Comparison of ENCODE assay signal across 17 cellular contexts in the genomic region with DNA sequence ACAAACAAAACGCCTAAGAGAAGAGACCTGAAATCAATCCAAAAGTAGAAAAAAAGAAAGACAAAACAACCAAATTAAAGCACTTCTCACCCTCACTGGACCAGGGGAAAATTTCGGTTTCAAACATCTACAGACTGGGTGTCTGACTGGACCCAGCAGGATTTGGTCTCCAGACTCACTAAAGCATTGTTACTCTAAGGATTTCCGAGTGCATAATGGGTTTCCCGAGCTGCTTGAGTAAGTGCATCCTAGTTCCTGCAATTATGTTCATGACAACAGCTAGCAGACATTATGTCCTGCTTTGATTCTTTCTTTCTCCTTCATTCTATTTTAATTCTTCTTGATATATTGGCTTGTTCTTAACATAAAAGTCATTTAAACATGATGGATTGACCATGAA. TPM values are rescaled to one million over a fixed set of nuclear protein-coding genes. Genes with fewer than 3 reads are reported as not detected.
A peak's percentile ranks its signal among the peaks of the same experiment; 100 is the strongest.
DNase-seq lines count a peak whose midpoint lies in the region; ATAC-seq and TF ChIP-seq lines count a peak whose summit lies in the region.
"Had no signal": no experiment of that assay in that cellular context is flagged by ENCODE, and none has a peak within 500 bp of the region (broad histone marks: within the 10 kb centered on the region; RNA-seq: fewer than 3 reads in every experiment).

No MANE protein-coding gene starts in this region.

- peak overlapping the region; percentile 64; the same call in 1 of the 2 replicates for H3K27ac Mint-ChIP-seq in HFFc6
- H3K27ac Mint-ChIP-seq: activated CD8-positive, alpha-beta T cell treated with anti-CD3 and anti-CD28 coated beads, Interleukin-2, amount 10 ng/mL, durations not matched to agents 7 days and 5 days; activated naive CD8-positive, alpha-beta T cell treated with anti-CD3 and anti-CD28 coated beads for 36 hours; activated T-cell treated with anti-CD3 and anti-CD28 coated beads, Interleukin-2, amount 50 U/mL, for 72 hours; memory B cell; natural killer cell treated with Interleukin-12 subunit alpha and Interleukin-12 subunit beta and Interleukin-15 and Interleukin-18, amount 100 ng/mL, for 72 hours had no signal

- H3K36me3 Mint-ChIP-seq in HFFc6 (ENCODE audit: low read depth), result no peaks in the 10 kb centered on the region
- H3K36me3 Mint-ChIP-seq: activated naive CD8-positive, alpha-beta T cell treated with anti-CD3 and anti-CD28 coated beads for 36 hours; memory B cell; natural killer cell treated with Interleukin-12 subunit alpha and Interleukin-12 subunit beta and Interleukin-15 and Interleukin-18, amount 100 ng/mL, for 72 hours had no signal

- intact Hi-C loops in right cardiac atrium (cut with DNase I), result no loop called here

- no peaks in the 10 kb centered on the region for H3K4me1 ChIP-seq in right cardiac atrium (ENCODE audit: control insufficient read depth, insufficient read depth, low read length)

- H3K4me1 Mint-ChIP-seq in HFFc6 (ENCODE audit: low read depth), result peaks cover 42% of the 10 kb centered on the region
- H3K4me1 Mint-ChIP-seq: activated naive CD8-positive, alpha-beta T cell treated with anti-CD3 and anti-CD28 coated beads for 36 hours had no signal

- no peaks in the 10 kb centered on the region for H3K9me3 ChIP-seq in right cardiac atrium (ENCODE audit: control insufficient read depth, low read length)
- H3K9me3 ChIP-seq: BE2C had no signal

- H3K4me3 Mint-ChIP-seq in HFFc6, result peak overlapping the region; percentile 58
- H3K4me3 Mint-ChIP-seq: activated CD8-positive, alpha-beta T cell treated with anti-CD3 and anti-CD28 coated beads, Interleukin-2, amount 10 ng/mL, durations not matched to agents 7 days and 5 days; activated naive CD8-positive, alpha-beta T cell treated with anti-CD3 and anti-CD28 coated beads for 36 hours; activated T-cell treated with anti-CD3 and anti-CD28 coated beads, Interleukin-2, amount 50 U/mL, for 72 hours; memory B cell; natural killer cell treated with Interleukin-12 subunit alpha and Interleukin-12 subunit beta and Interleukin-15 and Interleukin-18, amount 100 ng/mL, for 72 hours had no signal

- H3K27me3 Mint-ChIP-seq in HFFc6 (ENCODE audit: insufficient read depth), result peaks cover 3% of the 10 kb centered on the region; the same call in 1 of the 2 replicates
- H3K27me3 Mint-ChIP-seq: activated naive CD8-positive, alpha-beta T cell treated with anti-CD3 and anti-CD28 coated beads for 36 hours; memory B cell; natural killer cell treated with Interleukin-12 subunit alpha and Interleukin-12 subunit beta and Interleukin-15 and Interleukin-18, amount 100 ng/mL, for 72 hours had no signal

- peak; percentile 76 to 90 for ATAC-seq in right cardiac atrium
- ATAC-seq: activated CD8-positive, alpha-beta T cell treated with anti-CD3 and anti-CD28 coated beads, Interleukin-2, amount 10 ng/mL, durations not matched to agents 7 days and 5 days; activated T-cell treated with anti-CD3 and anti-CD28 coated beads, Interleukin-2, amount 50 U/mL, for 72 hours; natural killer cell treated with Interleukin-12 subunit alpha and Interleukin-12 subunit beta and Interleukin-15 and Interleukin-18, amount 100 ng/mL, for 72 hours had no signal

- no peak overlapping the region for H3K27ac ChIP-seq in right cardiac atrium (ENCODE audit: low read length)
- H3K27ac ChIP-seq in skin epidermis, result peak overlapping the region in 14 of 21 experiments; percentile 26 to 72 (median 52)

- no peaks in the 10 kb centered on the region for H3K27me3 ChIP-seq in right cardiac atrium (ENCODE audit: control insufficient read depth, insufficient read depth)
- H3K27me3 ChIP-seq: BE2C had no signal

- no peaks in the 10 kb centered on the region for H3K9me3 Mint-ChIP-seq in HFFc6
- H3K9me3 Mint-ChIP-seq: activated naive CD8-positive, alpha-beta T cell treated with anti-CD3 and anti-CD28 coated beads for 36 hours; activated T-cell treated with anti-CD3 and anti-CD28 coated beads, Interleukin-2, amount 50 U/mL, for 72 hours; natural killer cell treated with Interleukin-12 subunit alpha and Interleukin-12 subunit beta and Interleukin-15 and Interleukin-18, amount 100 ng/mL, for 72 hours had no signal

- WGBS in right cardiac atrium, result 35% methylated on average over 4 of the region's 4 CpGs

- H3K4me3 ChIP-seq in right cardiac atrium (ENCODE audit: low read length), result no peak overlapping the region
- H3K4me3 ChIP-seq in skin epidermis, result no peak overlapping the region
- H3K4me3 ChIP-seq: K562 had no signal

- TF ChIP-seq CTCF in HFFc6 (IDR thresholded peaks at IDR 0.05), result no peak

- DNase-seq in HFFc6 (no peak), NCI-H748 (lab: John Stamatoyannopoulos, UW; ENCODE audit: unreplicated experiment) (peak; percentile 40), right cardiac atrium (no peak), COLO668 (lab: John Stamatoyannopoulos, UW; ENCODE audit: unreplicated experiment) (no peak), T1000 (lab: John Stamatoyannopoulos, UW) (no peak)
- no peak for DNase-seq in stimulated activated CD4-positive, alpha-beta T cell treated with anti-CD3 and anti-CD28 coated beads, Interleukin-2, amount 100 ng/mL, for 48 hours
- DNase-seq: activated CD8-positive, alpha-beta T cell treated with anti-CD3 and anti-CD28 coated beads, Interleukin-2, amount 10 ng/mL, durations not matched to agents 7 days and 5 days; activated naive CD8-positive, alpha-beta T cell treated with anti-CD3 and anti-CD28 coated beads for 36 hours; activated T-cell treated with anti-CD3 and anti-CD28 coated beads, Interleukin-2, amount 50 U/mL, for 72 hours; BE2C; MV-4-11; NK-92 treated with Interleukin-12 subunit alpha and Interleukin-12 subunit beta, amount 100 ng/mL, for 24 hours; RPMI8226 had no signal

RNA-seq across cellular contexts. Expression of a gene that starts 51.8 kb away (rescaled TPM):
- total RNA-seq in HFFc6 (2021; fragmentation: NEBNext Ultra II Directional; extraction: Animal tissue kit (Norgen Biotek cat#: 25700)), result 10 to 100 TPM; 54.8 to 85.0 (median 76.6) TPM
- total RNA-seq in right cardiac atrium, result 10 to 100 TPM; 60.4 to 69.6 (median 60.8) TPM
- 45.5 TPM for polyA plus RNA-seq in right cardiac atrium
